In genomic region chr1:176183618-176184017, GRCh38 we compare ENCODE assay signal across 11 cellular contexts.
A peak's percentile ranks its signal among the peaks of the same experiment; 100 is the strongest.
DNase-seq lines count a peak whose midpoint lies in the region; ATAC-seq and TF ChIP-seq lines count a peak whose summit lies in the region.
"Had no signal": no experiment of that assay in that cellular context is flagged by ENCODE, and none has a peak within 500 bp of the region (broad histone marks: within the 10 kb centered on the region; RNA-seq: fewer than 3 reads in every experiment).

No MANE protein-coding gene starts in this region.

- H3K27me3 ChIP-seq in OCI-LY3 (ENCODE audit: low read depth, low read length), result no peaks in the 10 kb centered on the region
- H3K27me3 ChIP-seq: foreskin keratinocyte had no signal

- H3K9me3 Mint-ChIP-seq in activated naive CD4-positive, alpha-beta T cell treated with anti-CD3 and anti-CD28 coated beads, Interleukin-2, amount 50 U/mL, for 24 hours, result no peaks in the 10 kb centered on the region
- H3K9me3 Mint-ChIP-seq: stimulated activated naive CD8-positive, alpha-beta T cell treated with anti-CD3 and anti-CD28 coated beads, Interleukin-15, Interleukin-2, amounts not matched to agents 100 ng/mL and 50 ng/mL, for 24 hours had no signal

- H3K36me3 Mint-ChIP-seq in activated naive CD4-positive, alpha-beta T cell treated with anti-CD3 and anti-CD28 coated beads, Interleukin-2, amount 50 U/mL, for 24 hours, result peaks cover 10% of the 10 kb centered on the region

- no peak for TF ChIP-seq CTCF in OCI-LY3 (IDR thresholded peaks at IDR 0.05; ENCODE audit: low read depth, low read length)

- H3K9me3 ChIP-seq in OCI-LY3 (ENCODE audit: insufficient read depth, low read length), result no peaks in the 10 kb centered on the region

- peaks cover 67% of the 10 kb centered on the region for H3K4me1 Mint-ChIP-seq in activated naive CD4-positive, alpha-beta T cell treated with anti-CD3 and anti-CD28 coated beads, Interleukin-2, amount 50 U/mL, for 24 hours

- H3K27ac Mint-ChIP-seq in activated naive CD4-positive, alpha-beta T cell treated with anti-CD3 and anti-CD28 coated beads, Interleukin-2, amount 50 U/mL, for 24 hours, result peak overlapping the region; percentile 74
- H3K27ac Mint-ChIP-seq: stimulated activated naive CD8-positive, alpha-beta T cell treated with anti-CD3 and anti-CD28 coated beads, Interleukin-15, Interleukin-2, amounts not matched to agents 100 ng/mL and 50 ng/mL, for 24 hours had no signal

- no peak for DNase-seq in activated naive CD4-positive, alpha-beta T cell treated with anti-CD3 and anti-CD28 coated beads, Interleukin-2, amount 50 U/mL, for 16 hours
- no peak for DNase-seq in stimulated activated naive CD8-positive, alpha-beta T cell treated with anti-CD3 and anti-CD28 coated beads, Interleukin-15, Interleukin-2, amounts not matched to agents 100 U/mL and 50 U/mL, for 24 hours
- DNase-seq in NCI-H510A (lab: John Stamatoyannopoulos, UW), result no peak
- DNase-seq in midbrain (lab: John Stamatoyannopoulos, UW), result no peak
- DNase-seq in NCI-H748 treated with DMSO at 0.1 percent for 48 hours (lab: John Stamatoyannopoulos, UW), result no peak
- DNase-seq: foreskin keratinocyte, left colon had no signal

- H4K20me1 ChIP-seq in OCI-LY3 (ENCODE audit: insufficient read depth, low read length), result peaks cover 71% of the 10 kb centered on the region

- H3K4me1 ChIP-seq in OCI-LY3 (ENCODE audit: low read length), result peaks cover 15% of the 10 kb centered on the region
- H3K4me1 ChIP-seq: foreskin keratinocyte had no signal

- no peak overlapping the region for H3K9ac ChIP-seq in OCI-LY3 (ENCODE audit: low read length)

- peak overlapping the region; percentile 37 for H3K4me3 ChIP-seq in OCI-LY3 (ENCODE audit: low read length)

- no peak overlapping the region for H2AFZ ChIP-seq in OCI-LY3 (ENCODE audit: low read depth, low read length)

- H3K27me3 Mint-ChIP-seq in activated naive CD4-positive, alpha-beta T cell treated with anti-CD3 and anti-CD28 coated beads, Interleukin-2, amount 50 U/mL, for 24 hours, result no peaks in the 10 kb centered on the region
- H3K27me3 Mint-ChIP-seq: stimulated activated naive CD8-positive, alpha-beta T cell treated with anti-CD3 and anti-CD28 coated beads, Interleukin-15, Interleukin-2, amounts not matched to agents 100 ng/mL and 50 ng/mL, for 24 hours had no signal

- H3K79me2 ChIP-seq in OCI-LY3 (ENCODE audit: low read length), result peaks cover 63% of the 10 kb centered on the region

- peaks cover 7% of the 10 kb centered on the region for H3K36me3 ChIP-seq in OCI-LY3 (replicated peaks; ENCODE audit: low read depth, low read length)

- H3K4me2 ChIP-seq in OCI-LY3 (ENCODE audit: low read length), result peak overlapping the region; percentile 59

- ATAC-seq in HG02763 (IDR thresholded peaks at IDR 0.05; ENCODE audit: unreplicated experiment), result peak; percentile 53
- ATAC-seq in stimulated activated naive CD8-positive, alpha-beta T cell treated with anti-CD3 and anti-CD28 coated beads, Interleukin-15, Interleukin-2, amounts not matched to agents 100 U/mL and 50 U/mL, for 24 hours, result peak; percentile 9
- ATAC-seq: foreskin keratinocyte, left colon had no signal

- H3K4me3 Mint-ChIP-seq in activated naive CD4-positive, alpha-beta T cell treated with anti-CD3 and anti-CD28 coated beads, Interleukin-2, amount 50 U/mL, for 24 hours, result no peak overlapping the region
- H3K4me3 Mint-ChIP-seq: stimulated activated naive CD8-positive, alpha-beta T cell treated with anti-CD3 and anti-CD28 coated beads, Interleukin-15, Interleukin-2, amounts not matched to agents 100 ng/mL and 50 ng/mL, for 24 hours had no signal

- no peak overlapping the region for H3K27ac ChIP-seq in OCI-LY3 (ENCODE audit: low read length)
- H3K27ac ChIP-seq: foreskin keratinocyte had no signal
